ENCODE assay signal across 1 cellular context in the genomic region with DNA sequence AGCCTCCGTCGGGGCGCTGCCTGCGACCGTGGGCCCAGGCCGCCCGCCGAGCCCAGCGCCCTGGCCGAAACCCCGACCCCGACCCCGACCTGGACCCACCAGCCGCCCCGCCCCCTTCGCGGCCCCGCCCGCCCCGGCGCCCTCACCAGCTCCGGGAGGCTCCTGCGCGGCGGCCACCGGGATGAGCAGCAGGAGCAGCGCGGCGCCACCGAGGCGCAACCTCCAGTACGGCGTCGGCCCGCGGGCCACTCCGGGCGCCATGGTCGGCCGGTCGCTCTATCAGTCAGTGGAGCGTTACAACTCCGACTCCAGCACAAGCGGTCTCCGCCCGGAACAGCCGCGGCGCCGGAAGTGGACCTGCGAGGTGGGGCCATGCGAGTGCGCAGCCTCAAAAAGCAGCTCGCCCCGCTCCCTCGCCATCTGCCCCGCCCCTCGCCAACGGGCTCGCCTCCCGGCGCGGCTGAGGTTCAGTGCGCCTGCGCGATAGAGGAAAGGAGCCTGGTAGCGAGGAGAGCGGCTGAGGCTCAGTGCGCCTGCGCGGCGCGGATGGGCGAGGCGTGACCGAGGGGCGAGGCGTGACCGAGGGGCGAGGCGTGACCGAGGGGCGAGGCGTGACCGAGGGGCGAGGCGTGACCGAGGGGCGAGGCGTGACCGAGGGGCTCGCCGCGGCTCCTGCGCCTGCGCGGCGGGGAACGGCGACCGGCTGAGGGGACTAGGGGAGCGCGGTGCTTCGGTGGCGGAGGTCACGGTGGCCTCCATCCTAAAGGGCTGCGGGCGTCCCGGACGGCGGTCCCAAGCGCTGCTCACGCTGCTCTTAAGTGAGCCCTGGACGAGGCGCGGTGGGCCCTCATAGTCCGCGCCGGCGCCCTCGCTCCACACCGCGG.
TF ChIP-seq lines count a peak whose summit lies in the region.

A gene with protein sequence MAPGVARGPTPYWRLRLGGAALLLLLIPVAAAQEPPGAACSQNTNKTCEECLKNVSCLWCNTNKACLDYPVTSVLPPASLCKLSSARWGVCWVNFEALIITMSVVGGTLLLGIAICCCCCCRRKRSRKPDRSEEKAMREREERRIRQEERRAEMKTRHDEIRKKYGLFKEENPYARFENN (minus strand): TSS at position 335 of the 884 bp plus-strand sequence. CDS start 74 bp downstream, at position 261.

TF ChIP-seq in K562, 482 proteins besides CTCF, POLR2A, EP300 and RAD21 (continued from another document and continues in another):
- TF ChIP-seq, protein P1, sequence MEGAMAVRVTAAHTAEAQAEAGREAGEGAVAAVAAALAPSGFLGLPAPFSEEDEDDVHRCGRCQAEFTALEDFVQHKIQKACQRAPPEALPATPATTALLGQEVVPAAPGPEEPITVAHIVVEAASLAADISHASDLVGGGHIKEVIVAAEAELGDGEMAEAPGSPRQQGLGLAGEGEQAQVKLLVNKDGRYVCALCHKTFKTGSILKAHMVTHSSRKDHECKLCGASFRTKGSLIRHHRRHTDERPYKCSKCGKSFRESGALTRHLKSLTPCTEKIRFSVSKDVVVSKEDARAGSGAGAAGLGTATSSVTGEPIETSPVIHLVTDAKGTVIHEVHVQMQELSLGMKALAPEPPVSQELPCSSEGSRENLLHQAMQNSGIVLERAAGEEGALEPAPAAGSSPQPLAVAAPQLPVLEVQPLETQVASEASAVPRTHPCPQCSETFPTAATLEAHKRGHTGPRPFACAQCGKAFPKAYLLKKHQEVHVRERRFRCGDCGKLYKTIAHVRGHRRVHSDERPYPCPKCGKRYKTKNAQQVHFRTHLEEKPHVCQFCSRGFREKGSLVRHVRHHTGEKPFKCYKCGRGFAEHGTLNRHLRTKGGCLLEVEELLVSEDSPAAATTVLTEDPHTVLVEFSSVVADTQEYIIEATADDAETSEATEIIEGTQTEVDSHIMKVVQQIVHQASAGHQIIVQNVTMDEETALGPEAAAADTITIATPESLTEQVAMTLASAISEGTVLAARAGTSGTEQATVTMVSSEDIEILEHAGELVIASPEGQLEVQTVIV (CRISPR knock-in tag; IDR thresholded peaks at IDR 0.05; ENCODE audit: borderline replicate concordance), result no peak
- TF ChIP-seq, protein P2, sequence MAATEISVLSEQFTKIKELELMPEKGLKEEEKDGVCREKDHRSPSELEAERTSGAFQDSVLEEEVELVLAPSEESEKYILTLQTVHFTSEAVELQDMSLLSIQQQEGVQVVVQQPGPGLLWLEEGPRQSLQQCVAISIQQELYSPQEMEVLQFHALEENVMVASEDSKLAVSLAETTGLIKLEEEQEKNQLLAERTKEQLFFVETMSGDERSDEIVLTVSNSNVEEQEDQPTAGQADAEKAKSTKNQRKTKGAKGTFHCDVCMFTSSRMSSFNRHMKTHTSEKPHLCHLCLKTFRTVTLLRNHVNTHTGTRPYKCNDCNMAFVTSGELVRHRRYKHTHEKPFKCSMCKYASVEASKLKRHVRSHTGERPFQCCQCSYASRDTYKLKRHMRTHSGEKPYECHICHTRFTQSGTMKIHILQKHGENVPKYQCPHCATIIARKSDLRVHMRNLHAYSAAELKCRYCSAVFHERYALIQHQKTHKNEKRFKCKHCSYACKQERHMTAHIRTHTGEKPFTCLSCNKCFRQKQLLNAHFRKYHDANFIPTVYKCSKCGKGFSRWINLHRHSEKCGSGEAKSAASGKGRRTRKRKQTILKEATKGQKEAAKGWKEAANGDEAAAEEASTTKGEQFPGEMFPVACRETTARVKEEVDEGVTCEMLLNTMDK (IDR thresholded peaks at IDR 0.05; ENCODE audit: borderline replicate concordance, insufficient read depth, low read depth, low read length, poor library complexity, severe bottlenecking), result no peak
- TF ChIP-seq U2AF1 (optimal IDR thresholded peaks at IDR 0.05; ENCODE audit: low read depth, low read length) (no peak), POLR2AphosphoS2 (IDR thresholded peaks at IDR 0.05; ENCODE audit: low read length) (peak; percentile 74; the same call in 1 of the 2 replicates), RHOXF2B (CRISPR knock-in tag; conservative IDR thresholded peaks at IDR 0.05) (no peak), ZNF445 (CRISPR knock-in tag; IDR thresholded peaks at IDR 0.05; ENCODE audit: low read depth) (no peak), SNRNP70 (optimal IDR thresholded peaks at IDR 0.05; ENCODE audit: low read depth, low read length) (no peak), DPF2 (IDR thresholded peaks at IDR 0.05) (no peak), CC2D1A (IDR thresholded peaks at IDR 0.05) (no peak), CREB1 (IDR thresholded peaks at IDR 0.05) (peak; percentile 19; the same call in 1 of the 2 replicates), CREB1 (CRISPR knock-in tag; IDR thresholded peaks at IDR 0.05) (peak; percentile 31; the same call in 1 of the 2 replicates), TAL1 (IDR thresholded peaks at IDR 0.05) (no peak), MTA2 (IDR thresholded peaks at IDR 0.05; ENCODE audit: low read depth) (no peak), ZNF133 (CRISPR knock-in tag; IDR thresholded peaks at IDR 0.05) (no peak), HLTF (IDR thresholded peaks at IDR 0.05) (no peak), RFX5 (IDR thresholded peaks at IDR 0.05; ENCODE audit: low read depth, low read length) (no peak), FIP1L1 (IDR thresholded peaks at IDR 0.05; ENCODE audit: low read depth, low read length, poor library complexity, severe bottlenecking) (peak; percentile 92), KLF13 (tag; IDR thresholded peaks at IDR 0.05; ENCODE audit: borderline replicate concordance, low read depth) (0 out of 2 replicates have a peak, but pooled peaks have one; percentile 10), ZFPM2 (CRISPR knock-in tag; IDR thresholded peaks at IDR 0.05) (no peak), STAG1 (CRISPR knock-in tag; IDR thresholded peaks at IDR 0.05; ENCODE audit: borderline replicate concordance) (peak; percentile 24; the same call in 1 of the 2 replicates), ZNF444 (CRISPR knock-in tag; IDR thresholded peaks at IDR 0.05) (no peak), ARID1B (IDR thresholded peaks at IDR 0.05) (no peak)
- TF ChIP-seq, protein P3, sequence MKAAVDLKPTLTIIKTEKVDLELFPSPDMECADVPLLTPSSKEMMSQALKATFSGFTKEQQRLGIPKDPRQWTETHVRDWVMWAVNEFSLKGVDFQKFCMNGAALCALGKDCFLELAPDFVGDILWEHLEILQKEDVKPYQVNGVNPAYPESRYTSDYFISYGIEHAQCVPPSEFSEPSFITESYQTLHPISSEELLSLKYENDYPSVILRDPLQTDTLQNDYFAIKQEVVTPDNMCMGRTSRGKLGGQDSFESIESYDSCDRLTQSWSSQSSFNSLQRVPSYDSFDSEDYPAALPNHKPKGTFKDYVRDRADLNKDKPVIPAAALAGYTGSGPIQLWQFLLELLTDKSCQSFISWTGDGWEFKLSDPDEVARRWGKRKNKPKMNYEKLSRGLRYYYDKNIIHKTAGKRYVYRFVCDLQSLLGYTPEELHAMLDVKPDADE (conservative IDR thresholded peaks at IDR 0.05; ENCODE audit: control insufficient read depth, low read depth, low read length), result peak; percentile 63
- TF ChIP-seq, protein P4, sequence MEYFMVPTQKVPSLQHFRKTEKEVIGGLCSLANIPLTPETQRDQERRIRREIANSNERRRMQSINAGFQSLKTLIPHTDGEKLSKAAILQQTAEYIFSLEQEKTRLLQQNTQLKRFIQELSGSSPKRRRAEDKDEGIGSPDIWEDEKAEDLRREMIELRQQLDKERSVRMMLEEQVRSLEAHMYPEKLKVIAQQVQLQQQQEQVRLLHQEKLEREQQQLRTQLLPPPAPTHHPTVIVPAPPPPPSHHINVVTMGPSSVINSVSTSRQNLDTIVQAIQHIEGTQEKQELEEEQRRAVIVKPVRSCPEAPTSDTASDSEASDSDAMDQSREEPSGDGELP (CRISPR knock-in tag; IDR thresholded peaks at IDR 0.05; ENCODE audit: borderline replicate concordance), result no peak; the same call in 1 of the 2 replicates
- TF ChIP-seq, protein P5, sequence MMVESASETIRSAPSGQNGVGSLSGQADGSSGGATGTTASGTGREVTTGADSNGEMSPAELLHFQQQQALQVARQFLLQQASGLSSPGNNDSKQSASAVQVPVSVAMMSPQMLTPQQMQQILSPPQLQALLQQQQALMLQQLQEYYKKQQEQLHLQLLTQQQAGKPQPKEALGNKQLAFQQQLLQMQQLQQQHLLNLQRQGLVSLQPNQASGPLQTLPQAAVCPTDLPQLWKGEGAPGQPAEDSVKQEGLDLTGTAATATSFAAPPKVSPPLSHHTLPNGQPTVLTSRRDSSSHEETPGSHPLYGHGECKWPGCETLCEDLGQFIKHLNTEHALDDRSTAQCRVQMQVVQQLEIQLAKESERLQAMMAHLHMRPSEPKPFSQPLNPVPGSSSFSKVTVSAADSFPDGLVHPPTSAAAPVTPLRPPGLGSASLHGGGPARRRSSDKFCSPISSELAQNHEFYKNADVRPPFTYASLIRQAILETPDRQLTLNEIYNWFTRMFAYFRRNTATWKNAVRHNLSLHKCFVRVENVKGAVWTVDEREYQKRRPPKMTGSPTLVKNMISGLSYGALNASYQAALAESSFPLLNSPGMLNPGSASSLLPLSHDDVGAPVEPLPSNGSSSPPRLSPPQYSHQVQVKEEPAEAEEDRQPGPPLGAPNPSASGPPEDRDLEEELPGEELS (CRISPR knock-in tag; IDR thresholded peaks at IDR 0.05; ENCODE audit: borderline replicate concordance), result no peak
- TF ChIP-seq, protein P6, sequence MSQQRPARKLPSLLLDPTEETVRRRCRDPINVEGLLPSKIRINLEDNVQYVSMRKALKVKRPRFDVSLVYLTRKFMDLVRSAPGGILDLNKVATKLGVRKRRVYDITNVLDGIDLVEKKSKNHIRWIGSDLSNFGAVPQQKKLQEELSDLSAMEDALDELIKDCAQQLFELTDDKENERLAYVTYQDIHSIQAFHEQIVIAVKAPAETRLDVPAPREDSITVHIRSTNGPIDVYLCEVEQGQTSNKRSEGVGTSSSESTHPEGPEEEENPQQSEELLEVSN (IDR thresholded peaks at IDR 0.05; ENCODE audit: borderline replicate concordance in 1 of 2, extremely low read depth in 1 of 2, insufficient read depth in 1 of 2, insufficient read length in 1 of 2, low read depth in 1 of 2, low read length in 1 of 2, poor library complexity in 1 of 2, severe bottlenecking in 1 of 2), result peak; percentile 81 to 87
- TF ChIP-seq, protein P7, sequence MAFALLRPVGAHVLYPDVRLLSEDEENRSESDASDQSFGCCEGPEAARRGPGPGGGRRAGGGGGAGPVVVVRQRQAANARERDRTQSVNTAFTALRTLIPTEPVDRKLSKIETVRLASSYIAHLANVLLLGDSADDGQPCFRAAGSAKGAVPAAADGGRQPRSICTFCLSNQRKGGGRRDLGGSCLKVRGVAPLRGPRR (CRISPR knock-in tag; IDR thresholded peaks at IDR 0.05), result no peak
- TF ChIP-seq, protein P8, sequence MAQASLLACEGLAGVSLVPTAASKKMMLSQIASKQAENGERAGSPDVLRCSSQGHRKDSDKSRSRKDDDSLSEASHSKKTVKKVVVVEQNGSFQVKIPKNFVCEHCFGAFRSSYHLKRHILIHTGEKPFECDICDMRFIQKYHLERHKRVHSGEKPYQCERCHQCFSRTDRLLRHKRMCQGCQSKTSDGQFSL (CRISPR knock-in tag; IDR thresholded peaks at IDR 0.05), result no peak
- TF ChIP-seq, protein P8 (tag; IDR thresholded peaks at IDR 0.05), result no peak
- TF ChIP-seq, protein P9, sequence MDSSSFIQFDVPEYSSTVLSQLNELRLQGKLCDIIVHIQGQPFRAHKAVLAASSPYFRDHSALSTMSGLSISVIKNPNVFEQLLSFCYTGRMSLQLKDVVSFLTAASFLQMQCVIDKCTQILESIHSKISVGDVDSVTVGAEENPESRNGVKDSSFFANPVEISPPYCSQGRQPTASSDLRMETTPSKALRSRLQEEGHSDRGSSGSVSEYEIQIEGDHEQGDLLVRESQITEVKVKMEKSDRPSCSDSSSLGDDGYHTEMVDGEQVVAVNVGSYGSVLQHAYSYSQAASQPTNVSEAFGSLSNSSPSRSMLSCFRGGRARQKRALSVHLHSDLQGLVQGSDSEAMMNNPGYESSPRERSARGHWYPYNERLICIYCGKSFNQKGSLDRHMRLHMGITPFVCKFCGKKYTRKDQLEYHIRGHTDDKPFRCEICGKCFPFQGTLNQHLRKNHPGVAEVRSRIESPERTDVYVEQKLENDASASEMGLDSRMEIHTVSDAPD (CRISPR knock-in tag; IDR thresholded peaks at IDR 0.05), result no peak
- TF ChIP-seq, protein P10, sequence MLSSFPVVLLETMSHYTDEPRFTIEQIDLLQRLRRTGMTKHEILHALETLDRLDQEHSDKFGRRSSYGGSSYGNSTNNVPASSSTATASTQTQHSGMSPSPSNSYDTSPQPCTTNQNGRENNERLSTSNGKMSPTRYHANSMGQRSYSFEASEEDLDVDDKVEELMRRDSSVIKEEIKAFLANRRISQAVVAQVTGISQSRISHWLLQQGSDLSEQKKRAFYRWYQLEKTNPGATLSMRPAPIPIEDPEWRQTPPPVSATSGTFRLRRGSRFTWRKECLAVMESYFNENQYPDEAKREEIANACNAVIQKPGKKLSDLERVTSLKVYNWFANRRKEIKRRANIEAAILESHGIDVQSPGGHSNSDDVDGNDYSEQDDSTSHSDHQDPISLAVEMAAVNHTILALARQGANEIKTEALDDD (IDR thresholded peaks at IDR 0.05), result no peak
- TF ChIP-seq, protein P11, sequence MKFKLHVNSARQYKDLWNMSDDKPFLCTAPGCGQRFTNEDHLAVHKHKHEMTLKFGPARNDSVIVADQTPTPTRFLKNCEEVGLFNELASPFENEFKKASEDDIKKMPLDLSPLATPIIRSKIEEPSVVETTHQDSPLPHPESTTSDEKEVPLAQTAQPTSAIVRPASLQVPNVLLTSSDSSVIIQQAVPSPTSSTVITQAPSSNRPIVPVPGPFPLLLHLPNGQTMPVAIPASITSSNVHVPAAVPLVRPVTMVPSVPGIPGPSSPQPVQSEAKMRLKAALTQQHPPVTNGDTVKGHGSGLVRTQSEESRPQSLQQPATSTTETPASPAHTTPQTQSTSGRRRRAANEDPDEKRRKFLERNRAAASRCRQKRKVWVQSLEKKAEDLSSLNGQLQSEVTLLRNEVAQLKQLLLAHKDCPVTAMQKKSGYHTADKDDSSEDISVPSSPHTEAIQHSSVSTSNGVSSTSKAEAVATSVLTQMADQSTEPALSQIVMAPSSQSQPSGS (CRISPR knock-in tag; IDR thresholded peaks at IDR 0.05), result no peak; the same call in 1 of the 2 replicates
- TF ChIP-seq, protein P12, sequence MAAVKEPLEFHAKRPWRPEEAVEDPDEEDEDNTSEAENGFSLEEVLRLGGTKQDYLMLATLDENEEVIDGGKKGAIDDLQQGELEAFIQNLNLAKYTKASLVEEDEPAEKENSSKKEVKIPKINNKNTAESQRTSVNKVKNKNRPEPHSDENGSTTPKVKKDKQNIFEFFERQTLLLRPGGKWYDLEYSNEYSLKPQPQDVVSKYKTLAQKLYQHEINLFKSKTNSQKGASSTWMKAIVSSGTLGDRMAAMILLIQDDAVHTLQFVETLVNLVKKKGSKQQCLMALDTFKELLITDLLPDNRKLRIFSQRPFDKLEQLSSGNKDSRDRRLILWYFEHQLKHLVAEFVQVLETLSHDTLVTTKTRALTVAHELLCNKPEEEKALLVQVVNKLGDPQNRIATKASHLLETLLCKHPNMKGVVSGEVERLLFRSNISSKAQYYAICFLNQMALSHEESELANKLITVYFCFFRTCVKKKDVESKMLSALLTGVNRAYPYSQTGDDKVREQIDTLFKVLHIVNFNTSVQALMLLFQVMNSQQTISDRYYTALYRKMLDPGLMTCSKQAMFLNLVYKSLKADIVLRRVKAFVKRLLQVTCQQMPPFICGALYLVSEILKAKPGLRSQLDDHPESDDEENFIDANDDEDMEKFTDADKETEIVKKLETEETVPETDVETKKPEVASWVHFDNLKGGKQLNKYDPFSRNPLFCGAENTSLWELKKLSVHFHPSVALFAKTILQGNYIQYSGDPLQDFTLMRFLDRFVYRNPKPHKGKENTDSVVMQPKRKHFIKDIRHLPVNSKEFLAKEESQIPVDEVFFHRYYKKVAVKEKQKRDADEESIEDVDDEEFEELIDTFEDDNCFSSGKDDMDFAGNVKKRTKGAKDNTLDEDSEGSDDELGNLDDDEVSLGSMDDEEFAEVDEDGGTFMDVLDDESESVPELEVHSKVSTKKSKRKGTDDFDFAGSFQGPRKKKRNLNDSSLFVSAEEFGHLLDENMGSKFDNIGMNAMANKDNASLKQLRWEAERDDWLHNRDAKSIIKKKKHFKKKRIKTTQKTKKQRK (IDR thresholded peaks at IDR 0.05; ENCODE audit: borderline replicate concordance, low read depth, low read length), result no peak
